28 cellular contexts compared by ENCODE assay signal in genomic region chr1:213067366-213067765, GRCh38.
"Had no signal": no experiment of that assay in that cellular context is flagged by ENCODE, and none has a peak within 500 bp of the region (broad histone marks: within the 10 kb centered on the region; RNA-seq: fewer than 3 reads in every experiment).

No MANE protein-coding gene starts in this region.

- H3K4me3 Mint-ChIP-seq: activated CD8-positive, alpha-beta T cell treated with anti-CD3 and anti-CD28 coated beads for 36 hours; activated naive CD4-positive, alpha-beta T cell treated with anti-CD3 and anti-CD28 coated beads, Interleukin-2, amount 50 U/mL, for 24 hours; activated naive CD8-positive, alpha-beta T cell treated with anti-CD3 and anti-CD28 coated beads, Interleukin-2, amount 50 U/mL, for 24 hours; activated T-cell treated with anti-CD3 and anti-CD28 coated beads, Interleukin-2, amount 50 U/mL, for 4 hours; activated T-helper 17 cell treated with anti-CD3 and anti-CD28 coated beads, Interleukin-2, amount 50 U/mL, for 72 hours; immature natural killer cell; natural killer cell treated with Interleukin-12 subunit alpha and Interleukin-12 subunit beta and Interleukin-15 and Interleukin-18, amount 100 ng/mL, for 72 hours; stimulated activated naive B cell treated with anti-CD40 and anti-IgM and Interleukin-4, amounts not matched to agents 10 μg/mL and 1 μg/mL and 100 μg/mL, for 72 hours; T-helper 17 cell had no signal

- H3K27ac ChIP-seq: breast epithelium, heart left ventricle, suprapubic skin, tibial artery, upper lobe of right lung had no signal

- H3K4me3 ChIP-seq: breast epithelium, heart left ventricle, mucosa of descending colon, suprapubic skin, tibial artery, upper lobe of right lung had no signal

- H3K4me1 ChIP-seq: breast epithelium, suprapubic skin had no signal

- ATAC-seq: activated CD8-positive, alpha-beta T cell treated with anti-CD3 and anti-CD28 coated beads for 36 hours; activated naive CD8-positive, alpha-beta T cell treated with anti-CD3 and anti-CD28 coated beads, Interleukin-2, amount 50 U/mL, for 24 hours; activated T-cell treated with anti-CD3 and anti-CD28 coated beads, Interleukin-2, amount 50 U/mL, for 4 hours; activated T-helper 17 cell treated with anti-CD3 and anti-CD28 coated beads, Interleukin-2, amount 50 U/mL, for 72 hours; esophagus mucosa; heart left ventricle; left colon; mucosa of descending colon; natural killer cell treated with Interleukin-12 subunit alpha and Interleukin-12 subunit beta and Interleukin-15 and Interleukin-18, amount 100 ng/mL, for 72 hours; right cardiac atrium; stimulated activated naive B cell treated with anti-CD40 and anti-IgM and Interleukin-4, amounts not matched to agents 10 μg/mL and 1 μg/mL and 100 μg/mL, for 72 hours; T-helper 17 cell; upper lobe of right lung had no signal

- H3K9me3 ChIP-seq: breast epithelium, heart left ventricle, mucosa of descending colon, suprapubic skin, tibial artery, upper lobe of right lung had no signal

- H3K27me3 ChIP-seq: breast epithelium, heart left ventricle, suprapubic skin, tibial artery, upper lobe of right lung had no signal

- H3K9me3 Mint-ChIP-seq: activated CD8-positive, alpha-beta T cell treated with anti-CD3 and anti-CD28 coated beads for 36 hours; activated naive CD4-positive, alpha-beta T cell treated with anti-CD3 and anti-CD28 coated beads, Interleukin-2, amount 50 U/mL, for 24 hours; activated naive CD8-positive, alpha-beta T cell treated with anti-CD3 and anti-CD28 coated beads, Interleukin-2, amount 50 U/mL, for 24 hours; activated T-cell treated with anti-CD3 and anti-CD28 coated beads, Interleukin-2, amount 50 U/mL, for 4 hours; activated T-helper 17 cell treated with anti-CD3 and anti-CD28 coated beads, Interleukin-2, amount 50 U/mL, for 72 hours; immature natural killer cell; natural killer cell treated with Interleukin-12 subunit alpha and Interleukin-12 subunit beta and Interleukin-15 and Interleukin-18, amount 100 ng/mL, for 72 hours; stimulated activated naive B cell treated with anti-CD40 and anti-IgM and Interleukin-4, amounts not matched to agents 10 μg/mL and 1 μg/mL and 100 μg/mL, for 72 hours had no signal

- H3K27ac Mint-ChIP-seq: activated CD8-positive, alpha-beta T cell treated with anti-CD3 and anti-CD28 coated beads for 36 hours; activated naive CD4-positive, alpha-beta T cell treated with anti-CD3 and anti-CD28 coated beads, Interleukin-2, amount 50 U/mL, for 24 hours; activated naive CD8-positive, alpha-beta T cell treated with anti-CD3 and anti-CD28 coated beads, Interleukin-2, amount 50 U/mL, for 24 hours; activated T-helper 17 cell treated with anti-CD3 and anti-CD28 coated beads, Interleukin-2, amount 50 U/mL, for 72 hours; immature natural killer cell; natural killer cell treated with Interleukin-12 subunit alpha and Interleukin-12 subunit beta and Interleukin-15 and Interleukin-18, amount 100 ng/mL, for 72 hours; stimulated activated naive B cell treated with anti-CD40 and anti-IgM and Interleukin-4, amounts not matched to agents 10 μg/mL and 1 μg/mL and 100 μg/mL, for 72 hours had no signal

- H3K36me3 ChIP-seq: breast epithelium, heart left ventricle, suprapubic skin, tibial artery, upper lobe of right lung had no signal

- H3K27me3 Mint-ChIP-seq: activated CD8-positive, alpha-beta T cell treated with anti-CD3 and anti-CD28 coated beads for 36 hours; activated naive CD4-positive, alpha-beta T cell treated with anti-CD3 and anti-CD28 coated beads, Interleukin-2, amount 50 U/mL, for 24 hours; activated naive CD8-positive, alpha-beta T cell treated with anti-CD3 and anti-CD28 coated beads, Interleukin-2, amount 50 U/mL, for 24 hours; activated T-helper 17 cell treated with anti-CD3 and anti-CD28 coated beads, Interleukin-2, amount 50 U/mL, for 72 hours; natural killer cell treated with Interleukin-12 subunit alpha and Interleukin-12 subunit beta and Interleukin-15 and Interleukin-18, amount 100 ng/mL, for 72 hours; stimulated activated naive B cell treated with anti-CD40 and anti-IgM and Interleukin-4, amounts not matched to agents 10 μg/mL and 1 μg/mL and 100 μg/mL, for 72 hours; T-helper 17 cell had no signal

- DNase-seq: activated CD4-positive, alpha-beta T cell treated with anti-CD3 and anti-CD28 coated beads for 1 hour; activated CD4-positive, alpha-beta T cell treated with anti-CD3 and anti-CD28 coated beads, Interleukin-2, amount 50 U/mL, for 1 hour; activated CD8-positive, alpha-beta T cell treated with anti-CD3 and anti-CD28 coated beads for 36 hours; activated gamma-delta T cell treated with Interleukin-2 at 50 U/mL for 16 hours; activated naive CD8-positive, alpha-beta T cell treated with anti-CD3 and anti-CD28 coated beads, Interleukin-2, amount 50 U/mL, for 24 hours; activated T-cell treated with anti-CD3 and anti-CD28 coated beads, Interleukin-2, amount 50 U/mL, for 4 hours; central memory CD4-positive, alpha-beta T cell; heart left ventricle; hypothalamus; immature natural killer cell; kidney; left colon; mammary epithelial cell; mucosa of descending colon; posterior cingulate gyrus; right cardiac atrium; stimulated activated CD4-positive, alpha-beta T cell treated with anti-CD3 and anti-CD28 coated beads, Interleukin-15, amount 100 ng/mL, for 24 hours; stimulated activated CD4-positive, alpha-beta T cell treated with anti-CD3 and anti-CD28 coated beads, Interleukin-2, amount 100 ng/mL, for 24 hours; stimulated activated naive B cell treated with anti-CD40 and anti-IgM and Interleukin-4, amounts not matched to agents 10 μg/mL and 1 μg/mL and 100 μg/mL, for 72 hours; T-helper 17 cell; tibial artery; upper lobe of right lung had no signal

- H3K36me3 Mint-ChIP-seq: immature natural killer cell; natural killer cell treated with Interleukin-12 subunit alpha and Interleukin-12 subunit beta and Interleukin-15 and Interleukin-18, amount 100 ng/mL, for 72 hours; stimulated activated naive B cell treated with anti-CD40 and anti-IgM and Interleukin-4, amounts not matched to agents 10 μg/mL and 1 μg/mL and 100 μg/mL, for 72 hours had no signal
